Comparison of ENCODE assay signal across 8 cellular contexts in the genomic region with DNA sequence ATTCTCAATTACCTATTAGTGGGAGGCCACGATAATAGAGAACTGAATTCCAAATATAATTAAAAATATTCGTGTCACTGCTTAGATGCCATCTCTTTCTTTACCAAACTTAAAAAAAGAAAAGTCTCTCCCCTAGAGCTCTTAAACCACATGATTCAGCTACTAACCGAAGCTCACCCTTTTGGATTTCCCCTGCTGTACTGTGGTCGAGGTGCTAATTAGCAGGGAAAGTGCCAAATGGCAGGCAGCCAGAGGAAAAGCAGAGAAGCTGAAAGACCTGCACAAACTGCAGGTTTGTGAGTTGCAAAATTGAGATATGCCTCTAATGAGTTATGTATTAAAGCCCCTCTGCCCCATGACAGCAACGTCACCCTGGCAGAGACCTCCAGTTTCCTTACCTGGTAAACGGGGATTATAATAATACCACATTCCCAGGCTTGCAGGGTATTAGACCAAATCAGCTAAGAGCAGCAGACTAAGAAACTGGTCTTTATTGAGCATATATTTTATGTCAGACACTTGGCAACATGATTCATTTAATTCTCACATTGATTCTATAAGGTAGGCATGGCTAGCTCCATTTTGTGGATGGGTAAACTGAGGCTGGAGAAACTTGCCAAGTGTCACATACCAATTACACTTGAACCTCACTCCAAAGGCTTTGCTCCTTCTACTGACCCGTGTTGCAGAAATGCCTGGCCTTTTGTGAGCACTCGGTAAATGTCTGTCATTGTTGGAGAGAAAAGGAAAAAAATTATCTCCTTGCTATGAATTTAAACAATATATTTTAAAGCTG.
DNase-seq lines count a peak whose midpoint lies in the region; ATAC-seq and TF ChIP-seq lines count a peak whose summit lies in the region.

No MANE protein-coding gene starts in this region.

- TF ChIP-seq CTCF in GM20000 (IDR thresholded peaks at IDR 0.05; ENCODE audit: extremely low read depth, missing control alignments) (no peak), brain microvascular endothelial cell (IDR thresholded peaks at IDR 0.05; ENCODE audit: low read depth, low read length, missing control alignments) (no peak), osteoblast (IDR thresholded peaks at IDR 0.05; ENCODE audit: extremely low read depth, low read depth, low read length) (no peak), sigmoid colon (IDR thresholded peaks at IDR 0.05) (no peak), PC-3 (conservative IDR thresholded peaks at IDR 0.05; ENCODE audit: low read depth, low read length) (no peak)

- H3K27me3 ChIP-seq in brain microvascular endothelial cell (replicated peaks) (no peaks in the 10 kb centered on the region), osteoblast (ENCODE audit: insufficient read depth, low read length) (no peaks in the 10 kb centered on the region), sigmoid colon (no peaks in the 10 kb centered on the region), PC-3 (ENCODE audit: low read length) (no peaks in the 10 kb centered on the region)

- H3K9me3 ChIP-seq in osteoblast (ENCODE audit: low read depth, low read length) = no peaks in the 10 kb centered on the region
- no peaks in the 10 kb centered on the region for H3K9me3 ChIP-seq in sigmoid colon
- H3K9me3 ChIP-seq in PC-3 (ENCODE audit: low read length) = no peaks in the 10 kb centered on the region

- no peak for TF ChIP-seq EP300 in sigmoid colon (IDR thresholded peaks at IDR 0.05)

- no peak for ATAC-seq in PC-3

- in situ Hi-C loops in brain microvascular endothelial cell (cut with HindIII; ENCODE audit: low pct_ligation_motif_present, low sequenced_read_pairs) = no loop called here

- H3K4me2 ChIP-seq in osteoblast (ENCODE audit: insufficient read depth, low read length) (no peak overlapping the region), PC-3 (ENCODE audit: low read length) (no peak overlapping the region)

- no peak overlapping the region for H2AFZ ChIP-seq in osteoblast (ENCODE audit: low read length)
- H2AFZ ChIP-seq in PC-3 (ENCODE audit: low read length) = no peak overlapping the region

- no peak overlapping the region for H3K4me3 ChIP-seq in brain microvascular endothelial cell (ENCODE audit: low read depth, low read length)
- H3K4me3 ChIP-seq in osteoblast (ENCODE audit: insufficient read depth, low read length) = no peak overlapping the region
- no peak overlapping the region for H3K4me3 ChIP-seq in sigmoid colon
- H3K4me3 ChIP-seq in PC-3 (ENCODE audit: low read length) = no peak overlapping the region

- no peak for TF ChIP-seq POLR2A in sigmoid colon (IDR thresholded peaks at IDR 0.05)

- peaks cover 21% of the 10 kb centered on the region for H3K4me1 ChIP-seq in osteoblast (ENCODE audit: insufficient read depth, low read length)
- H3K4me1 ChIP-seq in sigmoid colon = peaks cover 0 to 8% (median 2%) of the 10 kb centered on the region in 4 donors
- peaks cover 32% of the 10 kb centered on the region for H3K4me1 ChIP-seq in PC-3 (ENCODE audit: insufficient read depth, low read length)

- H3K9ac ChIP-seq in PC-3 (ENCODE audit: low read length) = no peak overlapping the region

- intact Hi-C loops in sigmoid colon (cut with DNase I) (no loop called here), PC-3 (cut with micrococcal nuclease) (no loop called here)

- H3K79me2 ChIP-seq in osteoblast (ENCODE audit: insufficient read depth, low read length) = no peaks in the 10 kb centered on the region
- no peaks in the 10 kb centered on the region for H3K79me2 ChIP-seq in PC-3 (ENCODE audit: low read length)

- 35 to 40% methylated on average over 8 of the region's 8 CpGs for WGBS in sigmoid colon, 2 donors

- H3K27ac ChIP-seq in brain microvascular endothelial cell = no peak overlapping the region
- H3K27ac ChIP-seq in osteoblast (ENCODE audit: low read depth, low read length) = no peak overlapping the region
- H3K27ac ChIP-seq in sigmoid colon = no peak overlapping the region
- H3K27ac ChIP-seq in PC-3 (ENCODE audit: low read length) = no peak overlapping the region

- H3F3A ChIP-seq in PC-3 (ENCODE audit: low read length, unreplicated experiment) = no peaks in the 10 kb centered on the region

- H4K20me1 ChIP-seq in osteoblast (ENCODE audit: insufficient read depth, low read length) (no peaks in the 10 kb centered on the region), PC-3 (ENCODE audit: low read length) (no peaks in the 10 kb centered on the region)

- no peaks in the 10 kb centered on the region for H3K36me3 ChIP-seq in brain microvascular endothelial cell (replicated peaks)
- H3K36me3 ChIP-seq in osteoblast (ENCODE audit: insufficient read depth, low read length) = no peaks in the 10 kb centered on the region
- H3K36me3 ChIP-seq in sigmoid colon = no peaks in the 10 kb centered on the region
- no peaks in the 10 kb centered on the region for H3K36me3 ChIP-seq in PC-3 (ENCODE audit: low read depth, low read length)

- CTCF ChIA-PET in PC-3 (lab: Charles Lee) = no interaction called here

- DNase-seq in COR-L47 (lab: John Stamatoyannopoulos, UW) = peak; percentile 89
- peak; percentile 72 for DNase-seq in GM20000 (ENCODE audit: low spot score)
- peak in 49 of 76 experiments; percentile 1 to 65 (median 23) for DNase-seq in HUDEP-2 (lab: John Stamatoyannopoulos, UW; ENCODE audit: unreplicated experiment in 76 of 76)
- peak; percentile 50 for DNase-seq in T-helper 9 cell
- DNase-seq in brain microvascular endothelial cell = peak; percentile 27
- DNase-seq in osteoblast (ENCODE audit: insufficient read length, low spot score, missing footprints) = peak; percentile 61
- DNase-seq in sigmoid colon = no peak
- no peak for DNase-seq in PC-3

- POLR2A ChIA-PET in PC-3 (lab: Charles Lee; ENCODE audit: unreplicated experiment) = no interaction called here

- BruUV-seq in PC-3 (replicated peaks; lab: Mats Ljungman, UMichigan) = no TSS peak

- no peaks in the 10 kb centered on the region for H3K9me2 ChIP-seq in PC-3 (replicated peaks; ENCODE audit: low read length)

Comparison
In these comparisons a context has a peak if more than half of its experiments do, and no peak if none do; other contexts are left out.
1. DNase-seq: peak in COR-L47 (single experiment), GM20000 (single experiment), HUDEP-2 (49 of 76), T-helper 9 cell (single experiment), brain microvascular endothelial cell (single experiment) and osteoblast (single experiment); none in sigmoid colon (single experiment) and PC-3 (single experiment).